ENCODE assay signal across 11 cellular contexts in genomic region chr14:74400919-74401503, GRCh38. TPM values are rescaled to one million over a fixed set of nuclear protein-coding genes. Genes with fewer than 3 reads are reported as not detected.
DNase-seq lines count a peak whose midpoint lies in the region; ATAC-seq and TF ChIP-seq lines count a peak whose summit lies in the region.
"Had no signal": no experiment of that assay in that cellular context is flagged by ENCODE, and none has a peak within 500 bp of the region (broad histone marks: within the 10 kb centered on the region; RNA-seq: fewer than 3 reads in every experiment).

No MANE protein-coding gene starts in this region.

- H3K4me3 ChIP-seq in cardiac muscle cell (peak overlapping the region; percentile 12), heart left ventricle (no peak overlapping the region), right cardiac atrium (ENCODE audit: low read length) (peak overlapping the region; percentile 13), upper lobe of right lung (peak overlapping the region; percentile 9)
- H3K4me3 ChIP-seq: thyroid gland had no signal

- intact Hi-C loops in heart left ventricle (cut with DNase I) (no loop called here), right cardiac atrium (cut with DNase I) (no loop called here), upper lobe of right lung (cut with DNase I) (no loop called here)

- H3K9me3 ChIP-seq in cardiac muscle cell (ENCODE audit: low read depth), result no peaks in the 10 kb centered on the region
- H3K9me3 ChIP-seq in heart left ventricle, result no peaks in the 10 kb centered on the region
- no peaks in the 10 kb centered on the region for H3K9me3 ChIP-seq in right cardiac atrium (ENCODE audit: control insufficient read depth, low read length)
- H3K9me3 ChIP-seq in upper lobe of right lung, result no peaks in the 10 kb centered on the region
- H3K9me3 ChIP-seq: thyroid gland had no signal

- H3K27me3 ChIP-seq in cardiac muscle cell (no peaks in the 10 kb centered on the region), heart left ventricle (peaks cover 0 to 5% (median 0%) of the 10 kb centered on the region in 9 donors), right cardiac atrium (ENCODE audit: control insufficient read depth, insufficient read depth) (no peaks in the 10 kb centered on the region), upper lobe of right lung (no peaks in the 10 kb centered on the region)
- H3K27me3 ChIP-seq: thyroid gland had no signal

- H3K27ac ChIP-seq in cardiac muscle cell, result peak overlapping the region; percentile 73
- peak overlapping the region in 2 of 12 donors; percentile 6 to 54 for H3K27ac ChIP-seq in heart left ventricle
- H3K27ac ChIP-seq in right cardiac atrium (ENCODE audit: low read length), result no peak overlapping the region
- H3K27ac ChIP-seq in upper lobe of right lung, result no peak overlapping the region
- H3K27ac ChIP-seq: C4-2B had no signal

- no peak for TF ChIP-seq POLR2A in heart left ventricle (IDR thresholded peaks at IDR 0.05)

- in situ Hi-C loops in GM13976 (cut with MboI; ENCODE audit: low sequenced_read_pairs, unreplicated experiment), result no loop called here

- no peaks in the 10 kb centered on the region for H3K36me3 ChIP-seq in cardiac muscle cell
- no peaks in the 10 kb centered on the region for H3K36me3 ChIP-seq in heart left ventricle
- H3K36me3 ChIP-seq in upper lobe of right lung, result no peaks in the 10 kb centered on the region
- H3K36me3 ChIP-seq: thyroid gland had no signal

- TF ChIP-seq CTCF in cardiac muscle cell (IDR thresholded peaks at IDR 0.05; ENCODE audit: low read depth, low read length), result no peak
- no peak for TF ChIP-seq CTCF in heart left ventricle (IDR thresholded peaks at IDR 0.05)
- no peak for TF ChIP-seq CTCF in upper lobe of right lung (IDR thresholded peaks at IDR 0.05)
- no peak for TF ChIP-seq CTCF in GM13976 (IDR thresholded peaks at IDR 0.05; ENCODE audit: borderline replicate concordance, control extremely low read depth, extremely low read depth, insufficient read depth, missing control alignments)

- DNase-seq in cardiac muscle cell (ENCODE audit: low read depth in 1 of 2, low spot score in 1 of 2) (no peak), heart left ventricle (no peak), NCI-H2171 (lab: John Stamatoyannopoulos, UW) (peak; percentile 49), right cardiac atrium (no peak), upper lobe of right lung (no peak), NCI-H1092 (lab: John Stamatoyannopoulos, UW) (no peak), GM13976 (ENCODE audit: low spot score) (no peak), DMS 273 (lab: John Stamatoyannopoulos, UW; ENCODE audit: unreplicated experiment) (no peak)
- DNase-seq: NCI-H524 had no signal

- peaks cover 26% of the 10 kb centered on the region for H3K4me1 ChIP-seq in cardiac muscle cell (ENCODE audit: low read depth)
- H3K4me1 ChIP-seq in heart left ventricle, result peaks cover 0 to 27% (median 12%) of the 10 kb centered on the region in 12 donors
- H3K4me1 ChIP-seq in right cardiac atrium (ENCODE audit: control insufficient read depth, insufficient read depth, low read length), result peaks cover 4% of the 10 kb centered on the region
- peaks cover 18% of the 10 kb centered on the region for H3K4me1 ChIP-seq in upper lobe of right lung

- ATAC-seq in heart left ventricle (no peak), right cardiac atrium (peak in 1 of 2 donors; percentile 11), upper lobe of right lung (no peak)

- WGBS in heart left ventricle, 4 donors, result 38 to 48% (median 40%) methylated on average over 8 of the region's 8 CpGs
- 41% methylated on average over 8 of the region's 8 CpGs for WGBS in right cardiac atrium

RNA-seq across cellular contexts. Expression of gene SYNDIG1L, which starts 25.0 kb away (rescaled TPM):
- total RNA-seq in cardiac muscle cell (0.11 and 0.39 TPM in 2 replicates), heart left ventricle (under 1 TPM in 4 of 9 donors, not detected in 5; 0.09 to 0.32 (median 0.14) TPM), right cardiac atrium (under 1 TPM in 2 of 4 donors, not detected in 2; 0.09 to 0.28 TPM), upper lobe of right lung (2.9 TPM)
- polyA plus RNA-seq in cardiac muscle cell (0.52 TPM in 1 of 2 replicates, not detected in the other), heart left ventricle (under 1 TPM in 1 of 2 donors, not detected in 1; 0.06 TPM), right cardiac atrium (0.07 TPM)

RNA-seq across cellular contexts. Expression of gene VRTN, which starts 52.7 kb away (rescaled TPM):
- 0.39 and 2.7 TPM in 2 replicates for total RNA-seq in cardiac muscle cell
- polyA plus RNA-seq in cardiac muscle cell, result 1.3 and 3.0 TPM in 2 replicates
- total RNA-seq in heart left ventricle, result not detected
- not detected for polyA plus RNA-seq in heart left ventricle
- not detected for total RNA-seq in right cardiac atrium
- not detected for polyA plus RNA-seq in right cardiac atrium
- total RNA-seq in upper lobe of right lung, result not detected
- total RNA-seq: thyroid gland had no signal

Comparison
In these comparisons a context has a peak if more than half of its experiments do, and no peak if none do; other contexts are left out.
1. H3K4me3 ChIP-seq: peak in cardiac muscle cell (single experiment), right cardiac atrium (single experiment) and upper lobe of right lung (single experiment); none in heart left ventricle (0 of 12).